ENCODE assay signal across 18 cellular contexts in the genomic region with DNA sequence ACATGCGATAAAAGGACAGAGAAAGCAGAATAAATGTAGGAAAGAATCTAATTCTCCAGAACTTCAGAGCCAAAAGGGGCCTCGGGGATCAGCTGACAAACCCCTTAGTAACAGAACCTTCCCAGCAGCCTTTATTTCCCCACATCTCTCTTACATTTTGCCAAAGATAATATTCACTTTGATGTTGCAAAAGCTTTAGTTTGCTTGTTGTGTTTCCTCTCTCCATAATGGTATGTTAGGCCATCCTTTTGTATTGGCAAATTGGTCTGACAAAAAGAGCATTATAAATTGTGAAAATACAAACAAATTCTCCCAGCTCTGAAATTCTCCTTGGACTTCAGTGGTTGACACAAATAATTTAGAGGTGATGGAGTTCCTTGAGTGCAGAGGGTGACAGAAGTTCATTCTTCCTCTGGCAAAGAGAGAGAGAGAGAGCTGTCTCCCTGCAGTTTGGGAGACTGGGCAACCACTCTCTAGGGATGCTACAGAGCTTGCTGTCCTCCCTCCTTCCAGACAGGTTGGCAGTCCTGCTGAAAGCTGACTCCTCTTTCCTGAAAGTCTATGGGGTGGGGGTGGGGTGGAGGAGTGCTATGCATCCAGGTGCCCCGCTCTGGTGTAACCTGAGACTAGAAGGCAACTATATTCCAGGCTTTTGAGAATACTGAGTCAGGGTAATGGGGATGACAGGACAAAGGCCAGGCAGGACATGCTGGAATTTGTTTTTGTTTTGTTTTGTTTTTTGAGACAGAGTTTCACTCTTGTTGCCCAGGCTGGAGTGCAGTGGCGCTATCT. TPM values are rescaled to one million over a fixed set of nuclear protein-coding genes. Genes with fewer than 3 reads are reported as not detected.
DNase-seq lines count a peak whose midpoint lies in the region; ATAC-seq and TF ChIP-seq lines count a peak whose summit lies in the region.
"Had no signal": no experiment of that assay in that cellular context is flagged by ENCODE, and none has a peak within 500 bp of the region (broad histone marks: within the 10 kb centered on the region; RNA-seq: fewer than 3 reads in every experiment).

No MANE protein-coding gene starts in this region.

- in situ Hi-C loops in gastrocnemius medialis (cut with MboI; ENCODE audit: low sequenced_read_pairs in 4 of 4), result no loop called here

- H3K36me3 ChIP-seq in HUES48 (ENCODE audit: control insufficient read depth, insufficient read depth, low read length) (no peaks in the 10 kb centered on the region), gastrocnemius medialis (no peaks in the 10 kb centered on the region)

- H3K4me1 ChIP-seq in HUES48 (ENCODE audit: control insufficient read depth, insufficient read depth, low read length) (peaks cover 35% of the 10 kb centered on the region), gastrocnemius medialis (no peaks in the 10 kb centered on the region)

- H3K9ac ChIP-seq in HUES48 (ENCODE audit: low read depth, low read length), result no peak overlapping the region

- H3K9me3 ChIP-seq in HUES48 (ENCODE audit: control insufficient read depth, insufficient read depth, low read length) (no peaks in the 10 kb centered on the region), gastrocnemius medialis (no peaks in the 10 kb centered on the region)

- H3K27ac Mint-ChIP-seq in immature natural killer cell, result peak overlapping the region in 1 of 6 donors; percentile 15
- H3K27ac Mint-ChIP-seq: activated CD4-positive, alpha-beta T cell treated with anti-CD3 and anti-CD28 coated beads, Interleukin-2, amount 10 ng/mL, durations not matched to agents 7 days and 5 days; activated T-helper 1 cell treated with anti-CD3 and anti-CD28 coated beads, Interleukin-12 subunit alpha, Interleukin-12 subunit beta, Interleukin-2, Interleukin-4 antibody, amounts not matched to agents 30 ng/mL and 10 ng/mL and 1 ng/mL, durations not matched to agents 14 hours and 24 hours and 36 hours; stimulated activated naive CD8-positive, alpha-beta T cell treated with anti-CD3 and anti-CD28 coated beads, Interleukin-15, Interleukin-2, amounts not matched to agents 100 ng/mL and 50 ng/mL, for 24 hours had no signal

- no peak for TF ChIP-seq POLR2A in gastrocnemius medialis (IDR thresholded peaks at IDR 0.05)

- H3K27me3 ChIP-seq in HUES48 (ENCODE audit: control insufficient read depth, insufficient read depth, low read length) (no peaks in the 10 kb centered on the region), gastrocnemius medialis (no peaks in the 10 kb centered on the region)

- H3K27me3 Mint-ChIP-seq in immature natural killer cell (ENCODE audit: low read depth in 3 of 3), result peaks cover 0 to 5% (median 2%) of the 10 kb centered on the region in 3 donors
- H3K27me3 Mint-ChIP-seq: activated CD4-positive, alpha-beta T cell treated with anti-CD3 and anti-CD28 coated beads, Interleukin-2, amount 10 ng/mL, durations not matched to agents 7 days and 5 days; stimulated activated naive CD8-positive, alpha-beta T cell treated with anti-CD3 and anti-CD28 coated beads, Interleukin-15, Interleukin-2, amounts not matched to agents 100 ng/mL and 50 ng/mL, for 24 hours had no signal

- H3K4me3 Mint-ChIP-seq in immature natural killer cell, result no peak overlapping the region
- H3K4me3 Mint-ChIP-seq: activated CD4-positive, alpha-beta T cell treated with anti-CD3 and anti-CD28 coated beads, Interleukin-2, amount 10 ng/mL, durations not matched to agents 7 days and 5 days; activated T-helper 1 cell treated with anti-CD3 and anti-CD28 coated beads, Interleukin-12 subunit alpha, Interleukin-12 subunit beta, Interleukin-2, Interleukin-4 antibody, amounts not matched to agents 30 ng/mL and 10 ng/mL and 1 ng/mL, durations not matched to agents 14 hours and 24 hours and 36 hours; stimulated activated naive CD8-positive, alpha-beta T cell treated with anti-CD3 and anti-CD28 coated beads, Interleukin-15, Interleukin-2, amounts not matched to agents 100 ng/mL and 50 ng/mL, for 24 hours had no signal

- no peak for TF ChIP-seq CTCF in gastrocnemius medialis (IDR thresholded peaks at IDR 0.05 in 4 of 5, conservative IDR thresholded peaks at IDR 0.05 in 1 of 5)

- H3K4me3 ChIP-seq in HUES48 (ENCODE audit: low read depth, low read length) (no peak overlapping the region), gastrocnemius medialis (no peak overlapping the region)

- peaks cover 0 to 3% of the 10 kb centered on the region in 2 donors for H3K4me1 Mint-ChIP-seq in immature natural killer cell

- intact Hi-C loops in gastrocnemius medialis (cut with DNase I; ENCODE audit: low total_unique reads), result no loop called here

- peak; percentile 69 to 86 for ATAC-seq in gastrocnemius medialis

- H3K27ac ChIP-seq in HUES48 (ENCODE audit: low read depth, low read length) (peak overlapping the region; percentile 14), gastrocnemius medialis (no peak overlapping the region)

- H3K36me3 Mint-ChIP-seq in immature natural killer cell, result no peaks in the 10 kb centered on the region

- peak; percentile 71 for DNase-seq in NCI-H2227 treated with DMSO at 0.1 percent for 48 hours (lab: John Stamatoyannopoulos, UW)
- peak; percentile 82 for DNase-seq in fibroblast of gingiva (ENCODE audit: low read depth)
- DNase-seq in gastrocnemius medialis, result peak in 1 of 2 donors; percentile 42
- DNase-seq in retina, result no peak
- DNase-seq in immature natural killer cell, result no peak
- no peak for DNase-seq in stimulated activated CD4-positive, alpha-beta T cell treated with anti-CD3 and anti-CD28 coated beads, Interleukin-15, amount 100 ng/mL, for 24 hours
- DNase-seq in RPMI8226, result no peak
- DNase-seq: activated CD4-positive, alpha-beta T cell treated with anti-CD3 and anti-CD28 coated beads, Interleukin-2, amount 10 ng/mL, durations not matched to agents 7 days and 5 days; effector CD8-positive, alpha-beta T cell; hypothalamus; midbrain; NK-92 treated with Interleukin-12 subunit alpha and Interleukin-12 subunit beta, amount 100 ng/mL, for 24 hours; stimulated activated CD4-positive, alpha-beta T cell treated with anti-CD3 and anti-CD28 coated beads, Interleukin-4, amount 100 ng/mL, for 4 hours; T-helper 1 cell had no signal

- H3K9me3 Mint-ChIP-seq in immature natural killer cell, result no peaks in the 10 kb centered on the region
- H3K9me3 Mint-ChIP-seq: activated CD4-positive, alpha-beta T cell treated with anti-CD3 and anti-CD28 coated beads, Interleukin-2, amount 10 ng/mL, durations not matched to agents 7 days and 5 days; activated T-helper 1 cell treated with anti-CD3 and anti-CD28 coated beads, Interleukin-12 subunit alpha, Interleukin-12 subunit beta, Interleukin-2, Interleukin-4 antibody, amounts not matched to agents 30 ng/mL and 10 ng/mL and 1 ng/mL, durations not matched to agents 14 hours and 24 hours and 36 hours; stimulated activated naive CD8-positive, alpha-beta T cell treated with anti-CD3 and anti-CD28 coated beads, Interleukin-15, Interleukin-2, amounts not matched to agents 100 ng/mL and 50 ng/mL, for 24 hours had no signal

RNA-seq across cellular contexts. Expression of a gene that starts 55.2 kb away (rescaled TPM):
- total RNA-seq in gastrocnemius medialis, result not detected
- not detected for polyA plus RNA-seq in immature natural killer cell
- total RNA-seq: activated CD4-positive, alpha-beta T cell treated with anti-CD3 and anti-CD28 coated beads, Interleukin-2, amount 10 ng/mL, durations not matched to agents 7 days and 5 days; activated T-helper 1 cell treated with anti-CD3 and anti-CD28 coated beads, Interleukin-12 subunit alpha, Interleukin-12 subunit beta, Interleukin-2, Interleukin-4 antibody, amounts not matched to agents 30 ng/mL and 10 ng/mL and 1 ng/mL, durations not matched to agents 14 hours and 24 hours and 36 hours; posterior vena cava had no signal

Comparison
In these comparisons a context has a peak if more than half of its experiments do, and no peak if none do; other contexts are left out.
1. DNase-seq: peak in NCI-H2227 treated with DMSO at 0.1 percent for 48 hours (single experiment) and fibroblast of gingiva (single experiment); none in retina (single experiment), immature natural killer cell (0 of 3), stimulated activated CD4-positive, alpha-beta T cell treated with anti-CD3 and anti-CD28 coated beads, Interleukin-15, amount 100 ng/mL, for 24 hours (single experiment) and RPMI8226 (single experiment).